25 cellular contexts compared by ENCODE assay signal in genomic region chr11:44313701-44314489, GRCh38. TPM values are rescaled to one million over a fixed set of nuclear protein-coding genes. Genes with fewer than 3 reads are reported as not detected.
DNase-seq lines count a peak whose midpoint lies in the region; ATAC-seq and TF ChIP-seq lines count a peak whose summit lies in the region.
"Had no signal": no experiment of that assay in that cellular context is flagged by ENCODE, and none has a peak within 500 bp of the region (broad histone marks: within the 10 kb centered on the region; RNA-seq: fewer than 3 reads in every experiment).

No MANE protein-coding gene starts in this region.

- H3K27ac Mint-ChIP-seq in T-cell (peak overlapping the region in 1 of 2 donors; percentile 0), type B pancreatic cell (no peak overlapping the region)
- H3K27ac Mint-ChIP-seq: activated naive CD4-positive, alpha-beta T cell treated with anti-CD3 and anti-CD28 coated beads, Interleukin-2, amount 50 U/mL, for 24 hours; activated T-cell treated with anti-CD3 and anti-CD28 coated beads, Interleukin-2, amount 50 U/mL, for 72 hours; CD8-positive, alpha-beta T cell; effector memory CD8-positive, alpha-beta T cell; nephron progenitor cell; progenitor cell of endocrine pancreas; stimulated activated naive B cell treated with anti-CD40 and anti-IgM and Interleukin-4, amounts not matched to agents 10 μg/mL and 1 μg/mL and 100 μg/mL, for 72 hours had no signal

- H3K9me3 Mint-ChIP-seq in T-cell (no peaks in the 10 kb centered on the region), type B pancreatic cell (no peaks in the 10 kb centered on the region)
- H3K9me3 Mint-ChIP-seq: activated naive CD4-positive, alpha-beta T cell treated with anti-CD3 and anti-CD28 coated beads, Interleukin-2, amount 50 U/mL, for 24 hours; activated T-cell treated with anti-CD3 and anti-CD28 coated beads, Interleukin-2, amount 50 U/mL, for 72 hours; CD8-positive, alpha-beta T cell; effector memory CD8-positive, alpha-beta T cell; nephron progenitor cell; stimulated activated naive B cell treated with anti-CD40 and anti-IgM and Interleukin-4, amounts not matched to agents 10 μg/mL and 1 μg/mL and 100 μg/mL, for 72 hours had no signal

- POLR2A ChIA-PET in T-cell (lab: Charles Lee), result no interaction called here

- H3K4me1 Mint-ChIP-seq in T-cell (peaks cover 0 to 28% (median 23%) of the 10 kb centered on the region in 3 donors), type B pancreatic cell (ENCODE audit: unreplicated experiment) (peaks cover 13% of the 10 kb centered on the region)

- DNase-seq in AG08395 (ENCODE audit: low spot score) (peak; percentile 45), GM20000 (ENCODE audit: low spot score) (peak; percentile 16), RPMI7951 (ENCODE audit: low read depth) (peak; percentile 33), fibroblast of the aortic adventitia (ENCODE audit: low read depth) (peak; percentile 64), T-cell (no peak), type B pancreatic cell (ENCODE audit: extremely low spot score, unreplicated experiment) (no peak), kidney glomerular epithelial cell (lab: John Stamatoyannopoulos, UW) (no peak)
- DNase-seq: activated T-cell treated with anti-CD3 and anti-CD28 coated beads, Interleukin-2, amount 50 U/mL, for 72 hours; CD8-positive, alpha-beta T cell; effector memory CD8-positive, alpha-beta T cell; left ventricle myocardium superior; MG63; NCI-H1694; NCI-H510A; nephron progenitor cell; stimulated activated naive B cell treated with anti-CD40 and anti-IgM and Interleukin-4, amounts not matched to agents 10 μg/mL and 1 μg/mL and 100 μg/mL, for 72 hours; T-helper 9 cell; testis had no signal

- H3K27me3 Mint-ChIP-seq in T-cell, result peaks cover 61 to 90% of the 10 kb centered on the region in 2 donors
- H3K27me3 Mint-ChIP-seq in type B pancreatic cell, result peaks cover 97% of the 10 kb centered on the region

- H3K36me3 Mint-ChIP-seq in T-cell, result no peaks in the 10 kb centered on the region
- H3K36me3 Mint-ChIP-seq in type B pancreatic cell, result no peaks in the 10 kb centered on the region
- H3K36me3 Mint-ChIP-seq: activated naive CD4-positive, alpha-beta T cell treated with anti-CD3 and anti-CD28 coated beads, Interleukin-2, amount 50 U/mL, for 24 hours; CD8-positive, alpha-beta T cell had no signal

- ATAC-seq in GM21737 (IDR thresholded peaks at IDR 0.05; ENCODE audit: unreplicated experiment) (no peak), T-cell (replicated peaks in 1 of 4) (no peak)
- ATAC-seq: activated CD4-positive, CD25-positive, alpha-beta regulatory T cell treated with anti-CD3 and anti-CD28 coated beads, Interleukin-2, amount 50 U/mL, for 24 hours; activated T-cell treated with anti-CD3 and anti-CD28 coated beads, Interleukin-2, amount 50 U/mL, for 72 hours; CD8-positive, alpha-beta T cell; effector memory CD8-positive, alpha-beta T cell; HCT116; left ventricle myocardium superior; stimulated activated naive B cell treated with anti-CD40 and anti-IgM and Interleukin-4, amounts not matched to agents 10 μg/mL and 1 μg/mL and 100 μg/mL, for 72 hours had no signal

- H3K4me3 Mint-ChIP-seq in T-cell, result no peak overlapping the region
- no peak overlapping the region for H3K4me3 Mint-ChIP-seq in type B pancreatic cell
- H3K4me3 Mint-ChIP-seq: activated naive CD4-positive, alpha-beta T cell treated with anti-CD3 and anti-CD28 coated beads, Interleukin-2, amount 50 U/mL, for 24 hours; activated T-cell treated with anti-CD3 and anti-CD28 coated beads, Interleukin-2, amount 50 U/mL, for 72 hours; CD8-positive, alpha-beta T cell; effector memory CD8-positive, alpha-beta T cell; nephron progenitor cell; stimulated activated naive B cell treated with anti-CD40 and anti-IgM and Interleukin-4, amounts not matched to agents 10 μg/mL and 1 μg/mL and 100 μg/mL, for 72 hours had no signal

- CTCF ChIA-PET in T-cell (lab: Charles Lee), result no interaction called here

- H3K4me3 ChIP-seq in fibroblast of the aortic adventitia (ENCODE audit: low read depth, low read length), result no peak overlapping the region
- H3K4me3 ChIP-seq: esophagus muscularis mucosa, MG63, testis had no signal

- no peak for TF ChIP-seq CTCF in GM20000 (IDR thresholded peaks at IDR 0.05; ENCODE audit: extremely low read depth, missing control alignments)
- no peak for TF ChIP-seq CTCF in fibroblast of the aortic adventitia (IDR thresholded peaks at IDR 0.05; ENCODE audit: insufficient read depth, low read length)
- no peak for TF ChIP-seq CTCF in type B pancreatic cell (conservative IDR thresholded peaks at IDR 0.05)

RNA-seq across cellular contexts. Expression of gene ALX4, which starts 4.0 kb away (rescaled TPM):
- not detected in 2 replicates for total RNA-seq in RPMI7951 (2014; rRNA removed; shearing (Covaris generic))
- total RNA-seq in fibroblast of the aortic adventitia (ENCODE audit: low replicate concordance) (not detected in 2 replicates), T-cell (not detected), type B pancreatic cell (ENCODE audit: low replicate concordance) (0.43 and 11.6 TPM in 2 replicates)
- total RNA-seq: activated T-cell treated with anti-CD3 and anti-CD28 coated beads, Interleukin-2, amount 50 U/mL, for 72 hours; CD8-positive, alpha-beta T cell; mononuclear cell; progenitor cell of endocrine pancreas had no signal

Comparison
In these comparisons a context has a peak if more than half of its experiments do, and no peak if none do; other contexts are left out.
1. DNase-seq: peak in AG08395 (single experiment), GM20000 (single experiment), RPMI7951 (single experiment) and fibroblast of the aortic adventitia (single experiment); none in T-cell (0 of 34), type B pancreatic cell (single experiment) and kidney glomerular epithelial cell (single experiment).